Comparison of ENCODE assay signal across 1 cellular context in genomic region chr19:39997595-39998216, GRCh38.
TF ChIP-seq lines count a peak whose summit lies in the region.

No MANE protein-coding gene starts in this region.

TF ChIP-seq in GM23338, 12 proteins besides CTCF, POLR2A, EP300 and RAD21 (continued from another document):
- TF ChIP-seq, protein P1, sequence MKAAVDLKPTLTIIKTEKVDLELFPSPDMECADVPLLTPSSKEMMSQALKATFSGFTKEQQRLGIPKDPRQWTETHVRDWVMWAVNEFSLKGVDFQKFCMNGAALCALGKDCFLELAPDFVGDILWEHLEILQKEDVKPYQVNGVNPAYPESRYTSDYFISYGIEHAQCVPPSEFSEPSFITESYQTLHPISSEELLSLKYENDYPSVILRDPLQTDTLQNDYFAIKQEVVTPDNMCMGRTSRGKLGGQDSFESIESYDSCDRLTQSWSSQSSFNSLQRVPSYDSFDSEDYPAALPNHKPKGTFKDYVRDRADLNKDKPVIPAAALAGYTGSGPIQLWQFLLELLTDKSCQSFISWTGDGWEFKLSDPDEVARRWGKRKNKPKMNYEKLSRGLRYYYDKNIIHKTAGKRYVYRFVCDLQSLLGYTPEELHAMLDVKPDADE (IDR thresholded peaks at IDR 0.05): no peak
- TF ChIP-seq NANOG (IDR thresholded peaks at IDR 0.05; ENCODE audit: borderline replicate concordance) (no peak), EZH2 (IDR thresholded peaks at IDR 0.05; ENCODE audit: low read depth, unreplicated experiment) (no peak), ZNF331 (CRISPR knock-in tag; IDR thresholded peaks at IDR 0.05; ENCODE audit: low read depth) (no peak), ZNF114 (CRISPR knock-in tag; IDR thresholded peaks at IDR 0.05) (no peak), EZH2phosphoT487 (IDR thresholded peaks at IDR 0.05; ENCODE audit: unreplicated experiment) (no peak)
